Comparison of ENCODE assay signal across 25 cellular contexts in genomic region chr1:110249256-110249655, GRCh38.
"Had no signal": no experiment of that assay in that cellular context is flagged by ENCODE, and none has a peak within 500 bp of the region (broad histone marks: within the 10 kb centered on the region; RNA-seq: fewer than 3 reads in every experiment).

No MANE protein-coding gene starts in this region.

- H3K9me3 Mint-ChIP-seq: activated B cell treated with CpG ODN at 0.5 μM for 24 hours; activated CD8-positive, alpha-beta T cell treated with anti-CD3 and anti-CD28 coated beads for 36 hours; activated T-cell treated with anti-CD3 and anti-CD28 coated beads, Interleukin-2, amount 50 U/mL, for 4 hours; activated T-helper 17 cell treated with anti-CD3 and anti-CD28 coated beads, Interleukin-2, amount 50 U/mL, for 72 hours; central memory CD8-positive, alpha-beta T cell; dendritic cell treated with granulocyte-macrophage colony-stimulating factor and Interleukin-4, amounts not matched to agents 40 ng/mL and 50 ng/mL, for 4 days; endodermal cell had no signal

- H3K27ac ChIP-seq: brain microvascular endothelial cell, coronary artery, dorsolateral prefrontal cortex had no signal

- H3K27me3 ChIP-seq: dorsolateral prefrontal cortex had no signal

- H3K4me1 Mint-ChIP-seq: activated T-helper 17 cell treated with anti-CD3 and anti-CD28 coated beads, Interleukin-2, amount 50 U/mL, for 72 hours; endodermal cell had no signal

- ATAC-seq: activated CD4-positive, CD25-positive, alpha-beta regulatory T cell treated with anti-CD3 and anti-CD28 coated beads, Interleukin-2, amount 50 U/mL, for 24 hours; activated CD8-positive, alpha-beta T cell treated with anti-CD3 and anti-CD28 coated beads for 36 hours; activated T-cell treated with anti-CD3 and anti-CD28 coated beads, Interleukin-2, amount 50 U/mL, for 4 hours; activated T-helper 17 cell treated with anti-CD3 and anti-CD28 coated beads, Interleukin-2, amount 50 U/mL, for 72 hours; esophagus mucosa had no signal

- H3K36me3 ChIP-seq: brain microvascular endothelial cell had no signal

- DNase-seq: activated B cell treated with CpG ODN at 0.5 μM for 24 hours; activated CD4-positive, alpha-beta T cell treated with anti-CD3 and anti-CD28 coated beads for 48 hours; activated CD4-positive, alpha-beta T cell treated with anti-CD3 and anti-CD28 coated beads, Interleukin-2, amount 50 U/mL, for 1 hour; activated CD4-positive, alpha-beta T cell treated with anti-CD3 and anti-CD28 coated beads, Interleukin-2, amount 50 U/mL, for 48 hours; activated CD8-positive, alpha-beta memory T cell treated with anti-CD3 and anti-CD28 coated beads for 24 hours; activated CD8-positive, alpha-beta T cell treated with anti-CD3 and anti-CD28 coated beads for 36 hours; activated effector memory CD4-positive, alpha-beta T cell treated with Interleukin-2 at 50 U/mL for 16 hours; activated gamma-delta T cell treated with Interleukin-2 at 50 U/mL for 16 hours; activated naive CD4-positive, alpha-beta T cell treated with anti-CD3 and anti-CD28 coated beads, Interleukin-2, amount 50 U/mL, for 16 hours; activated naive CD4-positive, alpha-beta T cell treated with Interleukin-2 at 50 U/mL for 16 hours; activated T-cell treated with anti-CD3 and anti-CD28 coated beads, Interleukin-2, amount 50 U/mL, for 4 hours; amniotic stem cell; brain microvascular endothelial cell; dorsolateral prefrontal cortex; effector memory CD4-positive, alpha-beta T cell; endodermal cell; foreskin fibroblast; T-helper 2 cell had no signal

- H3K27ac Mint-ChIP-seq: activated B cell treated with CpG ODN at 0.5 μM for 24 hours; activated CD8-positive, alpha-beta T cell treated with anti-CD3 and anti-CD28 coated beads for 36 hours; activated naive CD8-positive, alpha-beta T cell; activated T-helper 17 cell treated with anti-CD3 and anti-CD28 coated beads, Interleukin-2, amount 50 U/mL, for 72 hours; dendritic cell treated with granulocyte-macrophage colony-stimulating factor and Interleukin-4, amounts not matched to agents 40 ng/mL and 50 ng/mL, for 4 days; endodermal cell had no signal

- H3K4me3 Mint-ChIP-seq: activated B cell treated with CpG ODN at 0.5 μM for 24 hours; activated CD8-positive, alpha-beta T cell treated with anti-CD3 and anti-CD28 coated beads for 36 hours; activated naive CD8-positive, alpha-beta T cell; activated T-cell treated with anti-CD3 and anti-CD28 coated beads, Interleukin-2, amount 50 U/mL, for 4 hours; activated T-helper 17 cell treated with anti-CD3 and anti-CD28 coated beads, Interleukin-2, amount 50 U/mL, for 72 hours; central memory CD8-positive, alpha-beta T cell; dendritic cell treated with granulocyte-macrophage colony-stimulating factor and Interleukin-4, amounts not matched to agents 40 ng/mL and 50 ng/mL, for 4 days; endodermal cell had no signal

- H3K27me3 Mint-ChIP-seq: activated B cell treated with CpG ODN at 0.5 μM for 24 hours; activated CD8-positive, alpha-beta T cell treated with anti-CD3 and anti-CD28 coated beads for 36 hours; activated naive CD8-positive, alpha-beta T cell; activated T-helper 17 cell treated with anti-CD3 and anti-CD28 coated beads, Interleukin-2, amount 50 U/mL, for 72 hours; central memory CD8-positive, alpha-beta T cell had no signal

- H3K4me3 ChIP-seq: coronary artery, dorsolateral prefrontal cortex had no signal

- H3K36me3 Mint-ChIP-seq: activated naive CD8-positive, alpha-beta T cell had no signal
